In the genomic region with DNA sequence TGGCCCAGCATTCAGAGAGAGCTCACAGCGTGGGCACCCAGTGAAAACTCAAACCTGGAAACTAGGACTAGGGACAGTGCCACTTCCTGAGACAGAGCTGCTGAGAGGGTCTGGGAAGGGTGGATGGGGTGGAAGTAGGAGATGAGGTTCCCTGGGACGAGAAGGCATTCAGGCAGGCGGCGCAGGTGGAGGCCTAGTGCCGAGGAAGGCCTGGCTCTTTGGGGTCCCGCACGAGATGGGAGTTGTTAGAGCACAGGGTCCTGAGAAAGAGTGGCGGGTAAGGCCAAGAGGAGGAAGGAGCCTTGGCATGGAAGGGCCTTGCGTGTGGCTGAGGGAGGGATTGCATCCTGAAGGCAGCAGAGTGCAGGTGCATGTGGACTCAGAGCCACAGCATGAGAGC, we compare ENCODE assay signal across 21 cellular contexts.
"Had no signal": no experiment of that assay in that cellular context is flagged by ENCODE, and none has a peak within 500 bp of the region (broad histone marks: within the 10 kb centered on the region; RNA-seq: fewer than 3 reads in every experiment).

No MANE protein-coding gene starts in this region.

- H3K9me3 Mint-ChIP-seq: effector memory CD8-positive, alpha-beta T cell; naive thymus-derived CD8-positive, alpha-beta T cell; neural progenitor cell; stimulated activated effector memory CD8-positive, alpha-beta T cell treated with anti-CD3 and anti-CD28 coated beads, Interleukin-12 subunit alpha, Interleukin-12 subunit beta, amount 100 ng/mL, for 72 hours had no signal

- H2AFZ ChIP-seq: neural progenitor cell had no signal

- H3K4me2 ChIP-seq: neural progenitor cell had no signal

- DNase-seq: cortex of kidney; effector memory CD8-positive, alpha-beta T cell; left ventricle myocardium superior; lower lobe of right lung; naive thymus-derived CD8-positive, alpha-beta T cell; nucleus accumbens; sigmoid colon; stimulated activated CD4-positive, alpha-beta T cell treated with anti-CD3 and anti-CD28 coated beads, Interleukin-2, amount 100 ng/mL, for 24 hours; stimulated activated CD4-positive, alpha-beta T cell treated with anti-CD3 and anti-CD28 coated beads, Interleukin-4, amount 100 ng/mL, for 24 hours; stimulated activated naive CD4-positive, alpha-beta T cell treated with Interleukin-2 at 50 U/mL for 16 hours; stomach; upper lobe of left lung had no signal

- H3K36me3 ChIP-seq: neural progenitor cell, prostate gland had no signal

- H3K27me3 Mint-ChIP-seq: effector memory CD8-positive, alpha-beta T cell; naive thymus-derived CD8-positive, alpha-beta T cell had no signal

- ATAC-seq: effector memory CD8-positive, alpha-beta T cell; left ventricle myocardium superior; naive thymus-derived CD8-positive, alpha-beta T cell; stimulated activated effector memory CD8-positive, alpha-beta T cell treated with anti-CD3 and anti-CD28 coated beads, Interleukin-12 subunit alpha, Interleukin-12 subunit beta, amount 100 ng/mL, for 72 hours had no signal

- H3K27ac Mint-ChIP-seq: neural progenitor cell; stimulated activated effector memory CD8-positive, alpha-beta T cell treated with anti-CD3 and anti-CD28 coated beads, Interleukin-12 subunit alpha, Interleukin-12 subunit beta, amount 100 ng/mL, for 72 hours had no signal

- H3K9me3 ChIP-seq: lower lobe of right lung, prostate gland, right atrium auricular region, sigmoid colon, stomach, thoracic aorta, tibial nerve, upper lobe of left lung had no signal

- H3K4me1 Mint-ChIP-seq: stimulated activated effector memory CD8-positive, alpha-beta T cell treated with anti-CD3 and anti-CD28 coated beads, Interleukin-12 subunit alpha, Interleukin-12 subunit beta, amount 100 ng/mL, for 72 hours had no signal

- FAIRE-seq: frontal cortex, keratinocyte, urothelium cell line had no signal

- H3K27ac ChIP-seq: lower lobe of right lung, neural progenitor cell, prostate gland, right atrium auricular region, sigmoid colon, stomach, thoracic aorta, upper lobe of left lung had no signal

- H3K27me3 ChIP-seq: neural progenitor cell, right atrium auricular region, sigmoid colon, stomach, tibial nerve, upper lobe of left lung had no signal

- H3K9ac ChIP-seq: neural progenitor cell had no signal

- H3K4me1 ChIP-seq: lower lobe of right lung, prostate gland, tibial nerve had no signal

- H3K4me3 ChIP-seq: lower lobe of right lung, neural progenitor cell, prostate gland, right atrium auricular region, sigmoid colon, stomach, thoracic aorta, tibial nerve, upper lobe of left lung had no signal

- H3K4me3 Mint-ChIP-seq: effector memory CD8-positive, alpha-beta T cell; naive thymus-derived CD8-positive, alpha-beta T cell; neural progenitor cell; stimulated activated effector memory CD8-positive, alpha-beta T cell treated with anti-CD3 and anti-CD28 coated beads, Interleukin-12 subunit alpha, Interleukin-12 subunit beta, amount 100 ng/mL, for 72 hours had no signal
